ENCODE assay signal across 32 cellular contexts in genomic region chr6:78935561-78935960, GRCh38.
"Had no signal": no experiment of that assay in that cellular context is flagged by ENCODE, and none has a peak within 500 bp of the region (broad histone marks: within the 10 kb centered on the region; RNA-seq: fewer than 3 reads in every experiment).

No MANE protein-coding gene starts in this region.

- H3K4me3 ChIP-seq: adrenal gland, body of pancreas, breast epithelium had no signal

- H3K4me1 ChIP-seq: adrenal gland, body of pancreas, breast epithelium had no signal

- H3K27ac ChIP-seq: adrenal gland, body of pancreas, brain microvascular endothelial cell, breast epithelium, VCaP had no signal

- H3K9me3 ChIP-seq: body of pancreas had no signal

- DNase-seq: activated B cell treated with CpG ODN at 0.5 μM for 24 hours; activated CD4-positive, alpha-beta memory T cell treated with anti-CD3 and anti-CD28 coated beads for 36 hours; activated CD4-positive, alpha-beta T cell treated with anti-CD3 and anti-CD28 coated beads for 4 hours; activated CD4-positive, alpha-beta T cell treated with anti-CD3 and anti-CD28 coated beads, Interleukin-2, amount 10 ng/mL, durations not matched to agents 24 days and 14 days; activated CD4-positive, alpha-beta T cell treated with anti-CD3 and anti-CD28 coated beads, Interleukin-2, amount 50 U/mL, for 1 hour; activated CD4-positive, alpha-beta T cell treated with anti-CD3 and anti-CD28 coated beads, Interleukin-2, amount 50 U/mL, for 4 hours; activated CD4-positive, CD25-positive, alpha-beta regulatory T cell treated with anti-CD3 and anti-CD28 coated beads, Interleukin-2, amount 50 U/mL, for 72 hours; activated CD8-positive, alpha-beta memory T cell treated with anti-CD3 and anti-CD28 coated beads, Interleukin-2, amount 50 U/mL, for 4 hours; activated CD8-positive, alpha-beta T cell treated with anti-CD3 and anti-CD28 coated beads for 36 hours; activated effector memory CD4-positive, alpha-beta T cell treated with anti-CD3 and anti-CD28 coated beads, Interleukin-2, amount 50 U/mL, for 16 hours; activated gamma-delta T cell treated with Interleukin-2 at 50 U/mL for 16 hours; activated naive CD4-positive, alpha-beta T cell; activated naive CD4-positive, alpha-beta T cell treated with anti-CD3 and anti-CD28 coated beads for 36 hours; activated naive CD4-positive, alpha-beta T cell treated with anti-CD3 and anti-CD28 coated beads, Interleukin-2, amount 50 U/mL, for 16 hours; activated naive CD8-positive, alpha-beta T cell treated with anti-CD3 and anti-CD28 coated beads for 36 hours; activated T-cell treated with anti-CD3 and anti-CD28 coated beads for 4 hours; activated T-cell treated with anti-CD3 and anti-CD28 coated beads, Interleukin-2, amount 50 U/mL, for 1 hour; activated T-cell treated with anti-CD3 and anti-CD28 coated beads, Interleukin-2, amount 50 U/mL, for 4 hours; activated T-cell treated with anti-CD3 and anti-CD28 coated beads, Interleukin-2, amount 50 U/mL, for 72 hours; adrenal gland; amniotic stem cell; aorta; body of pancreas; brain microvascular endothelial cell; central memory CD4-positive, alpha-beta T cell; T-helper 1 cell; T-helper 2 cell; T-helper 9 cell had no signal

- H3K36me3 ChIP-seq: breast epithelium had no signal

- ATAC-seq: activated CD8-positive, alpha-beta T cell treated with anti-CD3 and anti-CD28 coated beads for 36 hours; activated naive CD4-positive, alpha-beta T cell treated with anti-CD3 and anti-CD28 coated beads, Interleukin-2, amount 50 U/mL, for 72 hours; activated T-cell treated with anti-CD3 and anti-CD28 coated beads, Interleukin-2, amount 50 U/mL, for 4 hours; activated T-cell treated with anti-CD3 and anti-CD28 coated beads, Interleukin-2, amount 50 U/mL, for 72 hours; activated T-helper 17 cell treated with anti-CD3 and anti-CD28 coated beads, Interleukin-2, amount 50 U/mL, for 72 hours; body of pancreas had no signal

- H3K27me3 ChIP-seq: adrenal gland, body of pancreas, brain microvascular endothelial cell, breast epithelium had no signal
